8 cellular contexts compared by ENCODE assay signal in genomic region chr6:166958926-166959861, GRCh38. TPM values are rescaled to one million over a fixed set of nuclear protein-coding genes. Genes with fewer than 3 reads are reported as not detected.
DNase-seq lines count a peak whose midpoint lies in the region; ATAC-seq and TF ChIP-seq lines count a peak whose summit lies in the region.

No MANE protein-coding gene starts in this region.

- POLR2A ChIA-PET in HEK293 (lab: Yijun Ruan, JAX), result no interaction called here
- POLR2A ChIA-PET in activated CD4-positive, alpha-beta T cell treated with anti-CD3 and anti-CD28 coated beads, Interleukin-2, amount 10 ng/mL, durations not matched to agents 7 days and 5 days (lab: Charles Lee), result no interaction called here

- H3K4me1 ChIP-seq in HEK293 (ENCODE audit: control insufficient read depth, insufficient read depth, low read length) (peaks cover 6% of the 10 kb centered on the region; the same call in 1 of the 2 replicates), right cardiac atrium (ENCODE audit: control insufficient read depth, insufficient read depth, low read length) (peaks cover 2% of the 10 kb centered on the region)

- intact Hi-C loops in CD14-positive monocyte (cut with micrococcal nuclease), result loop anchor here (5.0 to 10.0 kb wide), 3 partner anchors 133 to 334 kb away; partner anchors contain the start of gene RPS6KA2 (in 2 of the 2)
- intact Hi-C loops in right cardiac atrium (cut with DNase I), result loop anchor here in 2 of 4 donors (10.0 kb wide), 2 partner anchors 174 to 184 kb away; no protein-coding TSS in a partner anchor

- ATAC-seq in right cardiac atrium (no peak), GM19455 (IDR thresholded peaks at IDR 0.05; ENCODE audit: unreplicated experiment) (no peak)

- TF ChIP-seq CTCF in CD14-positive monocyte (IDR thresholded peaks at IDR 0.05) (no peak), HEK293 (tag by site-specific recombination; IDR thresholded peaks at IDR 0.05) (no peak)

- peak overlapping the region; percentile 98 to 100 (median 100) for H3K27ac Mint-ChIP-seq in CD14-positive monocyte
- peak overlapping the region; percentile 96 for H3K27ac Mint-ChIP-seq in activated CD4-positive, alpha-beta T cell treated with anti-CD3 and anti-CD28 coated beads, Interleukin-2, amount 10 ng/mL, durations not matched to agents 7 days and 5 days

- CTCF ChIA-PET in HEK293 (lab: Yijun Ruan, JAX), result interaction anchor here (1.7 kb wide), 1 partner anchor 30 kb away, joined by 6 read pairs; no protein-coding TSS in a partner anchor
- CTCF ChIA-PET in activated CD4-positive, alpha-beta T cell treated with anti-CD3 and anti-CD28 coated beads, Interleukin-2, amount 10 ng/mL, durations not matched to agents 7 days and 5 days (lab: Charles Lee), result interaction anchor here (0.7 to 1.3 kb wide), 3 partner anchors 22 to 185 kb away, joined by 3 to 5 read pairs (median 4); no protein-coding TSS in a partner anchor

- H3K27me3 ChIP-seq in right cardiac atrium (ENCODE audit: control insufficient read depth, insufficient read depth), result no peaks in the 10 kb centered on the region

- H3K36me3 Mint-ChIP-seq in CD14-positive monocyte, result peaks cover 6 to 16% of the 10 kb centered on the region in 2 donors
- peaks cover 21% of the 10 kb centered on the region for H3K36me3 Mint-ChIP-seq in activated CD4-positive, alpha-beta T cell treated with anti-CD3 and anti-CD28 coated beads, Interleukin-2, amount 10 ng/mL, durations not matched to agents 7 days and 5 days (ENCODE audit: low read depth)

- peaks cover 0 to 11% (median 3%) of the 10 kb centered on the region in 3 donors for H3K27me3 Mint-ChIP-seq in CD14-positive monocyte (ENCODE audit: low read depth in 3 of 3)
- no peaks in the 10 kb centered on the region for H3K27me3 Mint-ChIP-seq in activated CD4-positive, alpha-beta T cell treated with anti-CD3 and anti-CD28 coated beads, Interleukin-2, amount 10 ng/mL, durations not matched to agents 7 days and 5 days

- no peaks in the 10 kb centered on the region for H3K9me3 ChIP-seq in HEK293 (ENCODE audit: control insufficient read depth, insufficient read depth, low read depth, low read length)
- H3K9me3 ChIP-seq in right cardiac atrium (ENCODE audit: control insufficient read depth, low read length), result no peaks in the 10 kb centered on the region

- peak overlapping the region; percentile 73 to 90 for H3K4me3 Mint-ChIP-seq in CD14-positive monocyte
- peak overlapping the region; percentile 90 for H3K4me3 Mint-ChIP-seq in activated CD4-positive, alpha-beta T cell treated with anti-CD3 and anti-CD28 coated beads, Interleukin-2, amount 10 ng/mL, durations not matched to agents 7 days and 5 days

- H3K36me3 ChIP-seq in HEK293 (ENCODE audit: control insufficient read depth in 2 of 2, insufficient read depth in 1 of 2, low read length in 2 of 2), result no peaks in the 10 kb centered on the region

- peaks cover 6 to 20% (median 13%) of the 10 kb centered on the region in 7 donors for H3K9me3 Mint-ChIP-seq in CD14-positive monocyte
- H3K9me3 Mint-ChIP-seq in activated CD4-positive, alpha-beta T cell treated with anti-CD3 and anti-CD28 coated beads, Interleukin-2, amount 10 ng/mL, durations not matched to agents 7 days and 5 days, result peaks cover 9% of the 10 kb centered on the region

- H3K27ac ChIP-seq in HEK293 (ENCODE audit: extremely low read depth, low read depth, low read length), result no peak overlapping the region
- peak overlapping the region; percentile 69 for H3K27ac ChIP-seq in right cardiac atrium (ENCODE audit: low read length)
- peak overlapping the region; percentile 27 for H3K27ac ChIP-seq in temporal lobe (ENCODE audit: low read depth, low read length)

- H3K4me1 Mint-ChIP-seq in CD14-positive monocyte, result peaks cover 43% of the 10 kb centered on the region
- H3K4me1 Mint-ChIP-seq in activated CD4-positive, alpha-beta T cell treated with anti-CD3 and anti-CD28 coated beads, Interleukin-2, amount 10 ng/mL, durations not matched to agents 7 days and 5 days, result peaks cover 46% of the 10 kb centered on the region

- WGBS in right cardiac atrium, result 66% methylated on average over 13 of the region's 13 CpGs

- H3K4me3 ChIP-seq in HEK293 (ENCODE audit: low read depth, low read length) (no peak overlapping the region), right cardiac atrium (ENCODE audit: low read length) (no peak overlapping the region)

- DNase-seq in CD14-positive monocyte (ENCODE audit: low spot score), result peak; percentile 78
- peak; percentile 71 for DNase-seq in activated CD4-positive, alpha-beta T cell treated with anti-CD3 and anti-CD28 coated beads, Interleukin-2, amount 10 ng/mL, durations not matched to agents 7 days and 5 days
- DNase-seq in right cardiac atrium, result no peak
- no peak for DNase-seq in HUDEP-2 (lab: John Stamatoyannopoulos, UW; ENCODE audit: unreplicated experiment in 76 of 76)
- DNase-seq in amniotic stem cell (lab: John Stamatoyannopoulos, UW), result no peak

TF ChIP-seq in HEK293, 187 proteins besides CTCF, POLR2A, EP300 and RAD21:
- TF ChIP-seq ZSCAN18 (tag by site-specific recombination; IDR thresholded peaks at IDR 0.05) (no peak), ZNF366 (tag by site-specific recombination; conservative IDR thresholded peaks at IDR 0.05) (peak; percentile 37; the same call in 1 of the 2 replicates), ZNF843 (tag by site-specific recombination; IDR thresholded peaks at IDR 0.05) (no peak), ZNF354C (tag by site-specific recombination; IDR thresholded peaks at IDR 0.05; ENCODE audit: borderline replicate concordance, low read depth) (no peak)

RNA-seq across cellular contexts. Expression of gene RNASET2, which starts 2.8 kb away (rescaled TPM):
- polyA plus RNA-seq in CD14-positive monocyte (100 to 1,000 TPM; 493 to 562 TPM), right cardiac atrium (21.6 TPM)
- 100 to 1,000 TPM in 1 of 2 experiments, 10 to 100 TPM in 1; 84.3 to 101 TPM for total RNA-seq in activated CD4-positive, alpha-beta T cell treated with anti-CD3 and anti-CD28 coated beads, Interleukin-2, amount 10 ng/mL, durations not matched to agents 7 days and 5 days
- total RNA-seq in right cardiac atrium (10 to 100 TPM; 19.4 to 27.2 (median 22.9) TPM), temporal lobe (17.7 TPM)

RNA-seq across cellular contexts. Expression of gene CEP43, which starts 40.0 kb away (rescaled TPM):
- polyA plus RNA-seq in CD14-positive monocyte (1 to 10 TPM; 3.8 to 7.1 TPM), right cardiac atrium (6.5 TPM)
- 10 to 100 TPM; 20.9 to 23.5 TPM for total RNA-seq in activated CD4-positive, alpha-beta T cell treated with anti-CD3 and anti-CD28 coated beads, Interleukin-2, amount 10 ng/mL, durations not matched to agents 7 days and 5 days
- total RNA-seq in right cardiac atrium (10 to 100 TPM in 2 of 4 donors, 1 to 10 TPM in 2; 9.0 to 10.7 (median 9.7) TPM), temporal lobe (26.8 TPM)

Comparison
In these comparisons a context has a peak if more than half of its experiments do, and no peak if none do; other contexts are left out.
1. DNase-seq: peak in CD14-positive monocyte (single experiment) and activated CD4-positive, alpha-beta T cell treated with anti-CD3 and anti-CD28 coated beads, Interleukin-2, amount 10 ng/mL, durations not matched to agents 7 days and 5 days (single experiment); none in right cardiac atrium (0 of 3), HUDEP-2 (0 of 76) and amniotic stem cell (single experiment).